ENCODE assay signal across 1 cellular context in genomic region chr19:33391631-33392249, GRCh38.
TF ChIP-seq lines count a peak whose summit lies in the region.

No MANE protein-coding gene starts in this region.

TF ChIP-seq in HepG2, 621 proteins besides CTCF, POLR2A, EP300 and RAD21 (continued from another document):
- TF ChIP-seq ZNF34 (CRISPR knock-in tag; IDR thresholded peaks at IDR 0.05; ENCODE audit: borderline replicate concordance) (0 out of 2 replicates have a peak, but pooled peaks have one; percentile 6), RNF2 (conservative IDR thresholded peaks at IDR 0.05; ENCODE audit: low read depth) (no peak)
